In the genomic region with DNA sequence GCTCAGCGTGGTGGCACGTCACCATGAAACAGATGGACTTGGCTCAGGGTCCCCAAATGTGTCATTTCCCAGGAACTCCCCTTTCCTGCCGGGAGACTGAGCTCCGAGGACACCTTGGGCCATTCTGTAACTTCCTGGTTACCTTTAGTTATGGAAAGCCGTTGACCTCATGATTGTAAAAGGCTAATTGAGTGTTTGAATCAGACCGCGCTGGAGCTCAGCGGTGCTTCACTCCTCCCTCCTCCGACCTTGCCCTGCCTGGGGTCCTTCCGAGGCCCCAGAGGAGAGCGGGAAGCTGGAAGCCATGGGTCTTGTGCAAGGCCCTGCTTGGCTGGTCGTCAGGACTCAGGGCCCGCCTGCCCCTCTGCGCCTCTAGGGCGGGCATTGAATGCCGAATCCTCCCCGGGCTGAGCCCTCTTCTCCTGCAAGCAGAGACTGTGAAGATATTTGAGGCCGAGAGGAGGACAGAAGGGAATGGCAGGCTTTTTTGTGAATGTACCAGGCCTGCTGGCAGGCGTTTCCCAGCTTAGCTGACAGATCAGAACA, we compare ENCODE assay signal across 16 cellular contexts. TPM values are rescaled to one million over a fixed set of nuclear protein-coding genes. Genes with fewer than 3 reads are reported as not detected.
"Had no signal": no experiment of that assay in that cellular context is flagged by ENCODE, and none has a peak within 500 bp of the region (broad histone marks: within the 10 kb centered on the region; RNA-seq: fewer than 3 reads in every experiment).

No MANE protein-coding gene starts in this region.

RNA-seq across cellular contexts. Expression of a gene that starts 1.4 kb away (rescaled TPM):
- total RNA-seq: activated B cell treated with CpG ODN at 0.5 μM for 24 hours; activated CD8-positive, alpha-beta T cell treated with anti-CD3 and anti-CD28 coated beads for 36 hours; activated T-cell treated with anti-CD3 and anti-CD28 coated beads, Interleukin-2, amount 50 U/mL, for 4 hours; activated T-helper 17 cell treated with anti-CD3 and anti-CD28 coated beads, Interleukin-2, amount 50 U/mL, for 72 hours; astrocyte; cardiac septum; dermis blood vessel endothelial cell; esophagus squamous epithelium; left lung; lung microvascular endothelial cell; naive thymus-derived CD4-positive, alpha-beta T cell; occipital lobe; T-cell; T-helper 2 cell treated with Interferon-gamma antibody and Interleukin-4, amounts not matched to agents 100 ng/mL and 5 ng/mL, for 36 hours; testis had no signal
- polyA plus RNA-seq: naive thymus-derived CD4-positive, alpha-beta T cell; neural cell had no signal

RNA-seq across cellular contexts. Expression of a gene that starts 11.6 kb away (rescaled TPM):
- total RNA-seq: activated B cell treated with CpG ODN at 0.5 μM for 24 hours; activated CD8-positive, alpha-beta T cell treated with anti-CD3 and anti-CD28 coated beads for 36 hours; activated T-cell treated with anti-CD3 and anti-CD28 coated beads, Interleukin-2, amount 50 U/mL, for 4 hours; activated T-helper 17 cell treated with anti-CD3 and anti-CD28 coated beads, Interleukin-2, amount 50 U/mL, for 72 hours; astrocyte; cardiac septum; dermis blood vessel endothelial cell; esophagus squamous epithelium; left lung; lung microvascular endothelial cell; naive thymus-derived CD4-positive, alpha-beta T cell; occipital lobe; T-cell; T-helper 2 cell treated with Interferon-gamma antibody and Interleukin-4, amounts not matched to agents 100 ng/mL and 5 ng/mL, for 36 hours; testis had no signal
- polyA plus RNA-seq: naive thymus-derived CD4-positive, alpha-beta T cell; neural cell had no signal

RNA-seq across cellular contexts. Expression of a gene that starts 11.6 kb away (rescaled TPM):
- total RNA-seq: activated B cell treated with CpG ODN at 0.5 μM for 24 hours; activated CD8-positive, alpha-beta T cell treated with anti-CD3 and anti-CD28 coated beads for 36 hours; activated T-cell treated with anti-CD3 and anti-CD28 coated beads, Interleukin-2, amount 50 U/mL, for 4 hours; activated T-helper 17 cell treated with anti-CD3 and anti-CD28 coated beads, Interleukin-2, amount 50 U/mL, for 72 hours; astrocyte; cardiac septum; dermis blood vessel endothelial cell; esophagus squamous epithelium; left lung; lung microvascular endothelial cell; naive thymus-derived CD4-positive, alpha-beta T cell; occipital lobe; T-cell; T-helper 2 cell treated with Interferon-gamma antibody and Interleukin-4, amounts not matched to agents 100 ng/mL and 5 ng/mL, for 36 hours; testis had no signal
- polyA plus RNA-seq: naive thymus-derived CD4-positive, alpha-beta T cell; neural cell had no signal

RNA-seq across cellular contexts. Expression of a gene that starts 25.3 kb away (rescaled TPM):
- total RNA-seq: activated B cell treated with CpG ODN at 0.5 μM for 24 hours; activated CD8-positive, alpha-beta T cell treated with anti-CD3 and anti-CD28 coated beads for 36 hours; activated T-cell treated with anti-CD3 and anti-CD28 coated beads, Interleukin-2, amount 50 U/mL, for 4 hours; activated T-helper 17 cell treated with anti-CD3 and anti-CD28 coated beads, Interleukin-2, amount 50 U/mL, for 72 hours; astrocyte; cardiac septum; dermis blood vessel endothelial cell; esophagus squamous epithelium; left lung; lung microvascular endothelial cell; naive thymus-derived CD4-positive, alpha-beta T cell; occipital lobe; T-cell; T-helper 2 cell treated with Interferon-gamma antibody and Interleukin-4, amounts not matched to agents 100 ng/mL and 5 ng/mL, for 36 hours; testis had no signal
- polyA plus RNA-seq: naive thymus-derived CD4-positive, alpha-beta T cell; neural cell had no signal
